ENCODE assay signal across 8 cellular contexts in genomic region chr3:124730920-124731297, GRCh38. TPM values are rescaled to one million over a fixed set of nuclear protein-coding genes. Genes with fewer than 3 reads are reported as not detected.
DNase-seq lines count a peak whose midpoint lies in the region; ATAC-seq and TF ChIP-seq lines count a peak whose summit lies in the region.

No MANE protein-coding gene starts in this region.

- no peaks in the 10 kb centered on the region for H3K9me3 ChIP-seq in WERI-Rb-1 (ENCODE audit: severe bottlenecking)
- H3K9me3 ChIP-seq in skeletal muscle tissue (ENCODE audit: control insufficient read depth in 3 of 3, low read length in 3 of 3), result no peaks in the 10 kb centered on the region

- H3K27me3 ChIP-seq in WERI-Rb-1 (ENCODE audit: insufficient read depth, low read depth, severe bottlenecking) (no peaks in the 10 kb centered on the region), foreskin keratinocyte (no peaks in the 10 kb centered on the region), skeletal muscle tissue (ENCODE audit: control insufficient read depth in 3 of 3, insufficient read depth in 3 of 3, low read length in 3 of 3) (peaks cover 0 to 3% (median 0%) of the 10 kb centered on the region in 3 donors)

- peak overlapping the region; percentile 77 for H3K4me3 ChIP-seq in GM12875 (ENCODE audit: low read depth, low read length)
- H3K4me3 ChIP-seq in WERI-Rb-1 (ENCODE audit: low read depth, low read length), result peak overlapping the region; percentile 97
- H3K4me3 ChIP-seq in skeletal muscle tissue (ENCODE audit: low read length in 3 of 3), result peak overlapping the region; percentile 95 to 100 (median 99)

- H3K4me1 ChIP-seq in foreskin keratinocyte (peaks cover 15% of the 10 kb centered on the region), skeletal muscle tissue (ENCODE audit: control insufficient read depth in 3 of 3, insufficient read depth in 3 of 3, low read length in 3 of 3) (peaks cover 11 to 19% (median 13%) of the 10 kb centered on the region in 3 donors)

- peak overlapping the region; percentile 87 to 99 (median 97) for H3K9ac ChIP-seq in skeletal muscle tissue (ENCODE audit: low read depth in 1 of 3, low read length in 3 of 3)

- no peak for ATAC-seq in foreskin keratinocyte
- no peak for ATAC-seq in HG03025 (IDR thresholded peaks at IDR 0.05; ENCODE audit: low FRiP score, unreplicated experiment)
- ATAC-seq in HG03378 (IDR thresholded peaks at IDR 0.05; ENCODE audit: unreplicated experiment), result no peak

- H3K36me3 ChIP-seq in WERI-Rb-1, result peaks cover 25% of the 10 kb centered on the region
- H3K36me3 ChIP-seq in skeletal muscle tissue (ENCODE audit: control insufficient read depth in 3 of 3, insufficient read depth in 3 of 3, low read length in 3 of 3), result peaks cover 2 to 3% (median 3%) of the 10 kb centered on the region in 3 donors

- DNase-seq in WERI-Rb-1, result no peak
- no peak for DNase-seq in foreskin keratinocyte
- DNase-seq in T-helper 9 cell, result no peak
- DNase-seq in SW480 (ENCODE audit: low spot score), result no peak

- TF ChIP-seq CTCF in GM12875 (IDR thresholded peaks at IDR 0.05; ENCODE audit: borderline replicate concordance, insufficient read depth, low read depth, low read length) (no peak), WERI-Rb-1 (IDR thresholded peaks at IDR 0.05; ENCODE audit: low read depth, low read length) (no peak), foreskin keratinocyte (conservative IDR thresholded peaks at IDR 0.05) (no peak)

- H3K27ac ChIP-seq in WERI-Rb-1 (peak overlapping the region; percentile 94), foreskin keratinocyte (peak overlapping the region; percentile 74), skeletal muscle tissue (ENCODE audit: low read depth, low read length) (no peak overlapping the region)

RNA-seq across cellular contexts. Expression of gene UMPS, which starts 0.7 kb away (rescaled TPM):
- total RNA-seq in foreskin keratinocyte (44.9 and 45.1 TPM in 2 replicates), skeletal muscle tissue (28.2 TPM)
- 52.7 and 57.5 TPM in 2 replicates for polyA plus RNA-seq in foreskin keratinocyte
